1 cellular context compared by ENCODE assay signal in the genomic region with DNA sequence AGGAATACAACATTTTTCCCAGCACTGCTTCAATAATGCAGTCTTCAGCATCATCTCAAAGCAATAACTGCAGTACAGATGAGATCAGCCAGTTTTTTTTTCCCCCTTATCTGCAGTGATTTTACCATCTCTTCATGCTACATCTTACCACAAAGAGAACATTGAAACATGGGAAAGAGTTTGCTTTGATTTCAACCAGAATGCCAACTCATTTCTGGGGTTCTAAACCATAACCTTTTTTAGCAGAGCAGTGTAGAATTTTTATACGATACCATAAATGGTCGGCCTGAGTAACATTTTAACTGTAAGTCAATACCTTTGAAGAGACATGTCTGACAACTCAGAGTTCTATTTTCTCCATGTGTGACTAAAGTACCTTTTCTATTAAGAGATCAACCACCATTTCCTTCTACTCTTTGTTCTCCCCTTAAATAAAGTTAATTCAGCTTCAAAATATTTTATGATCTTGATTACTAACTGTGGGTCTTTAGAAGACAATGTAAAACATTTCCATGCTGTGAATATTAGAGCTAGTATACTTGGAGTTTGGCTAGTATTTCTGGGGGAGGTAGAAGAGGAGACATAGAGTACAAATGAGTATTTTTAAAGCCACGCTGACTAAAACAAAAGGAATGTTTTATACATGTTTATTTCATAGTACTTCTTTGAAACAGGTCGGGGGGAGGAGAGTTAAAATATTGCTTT.
TF ChIP-seq lines count a peak whose summit lies in the region.

No MANE protein-coding gene starts in this region.

TF ChIP-seq in IMR-90, 13 proteins besides CTCF, POLR2A, EP300 and RAD21:
- TF ChIP-seq USF2 (IDR thresholded peaks at IDR 0.05; ENCODE audit: low read depth, low read length) = no peak
- TF ChIP-seq MAZ (IDR thresholded peaks at IDR 0.05; ENCODE audit: borderline replicate concordance, low read depth, low read length) = no peak
- TF ChIP-seq BHLHE40 (IDR thresholded peaks at IDR 0.05; ENCODE audit: low read depth, low read length) = no peak
- TF ChIP-seq CHD1 (IDR thresholded peaks at IDR 0.05; ENCODE audit: low read depth, low read length) = no peak
TF ChIP-seq in IMR-90: peak in this region for 0.
